9 cellular contexts compared by ENCODE assay signal in genomic region chr9:110125763-110126351, GRCh38.
DNase-seq lines count a peak whose midpoint lies in the region; ATAC-seq and TF ChIP-seq lines count a peak whose summit lies in the region.
"Had no signal": no experiment of that assay in that cellular context is flagged by ENCODE, and none has a peak within 500 bp of the region (broad histone marks: within the 10 kb centered on the region; RNA-seq: fewer than 3 reads in every experiment).

No MANE protein-coding gene starts in this region.

- H3K4me1 ChIP-seq in cardiac muscle cell (ENCODE audit: low read depth) (peaks cover 72% of the 10 kb centered on the region), vagina (peaks cover 58% of the 10 kb centered on the region)

- no peaks in the 10 kb centered on the region for H3K27me3 ChIP-seq in cardiac muscle cell
- H3K27me3 ChIP-seq in vagina, result no peaks in the 10 kb centered on the region

- DNase-seq in cardiac muscle cell (ENCODE audit: low read depth in 1 of 2, low spot score in 1 of 2) (no peak), cardiac septum (ENCODE audit: low spot score) (no peak), cardiac fibroblast (ENCODE audit: low read depth in 2 of 2) (no peak), myocyte (ENCODE audit: low read depth) (peak; percentile 61), vagina (ENCODE audit: extremely low spot score in 2 of 2) (no peak), HuH-7.5 (ENCODE audit: low spot score) (no peak), mesenteric fat pad (ENCODE audit: low spot score) (no peak)

- intact Hi-C loops in cardiac septum (cut with DNase I), result loop anchor here (5.0 kb wide), 3 partner anchors 54 to 214 kb away; no protein-coding TSS in a partner anchor
- intact Hi-C loops in vagina (cut with DNase I), result loop anchor here (5.0 kb wide), 1 partner anchor 79 kb away; no protein-coding TSS in a partner anchor

- H3K36me3 ChIP-seq in cardiac muscle cell (no peaks in the 10 kb centered on the region), vagina (no peaks in the 10 kb centered on the region)

- H3K9me3 ChIP-seq in cardiac muscle cell (ENCODE audit: low read depth) (no peaks in the 10 kb centered on the region), vagina (no peaks in the 10 kb centered on the region)

- TF ChIP-seq POLR2A in vagina (IDR thresholded peaks at IDR 0.05), result no peak

- no peak for TF ChIP-seq CTCF in cardiac muscle cell (IDR thresholded peaks at IDR 0.05; ENCODE audit: low read depth, low read length)
- TF ChIP-seq CTCF in cardiac fibroblast (IDR thresholded peaks at IDR 0.05; ENCODE audit: low read depth, low read length), result no peak
- TF ChIP-seq CTCF in vagina (IDR thresholded peaks at IDR 0.05), result no peak

- H3K4me3 ChIP-seq in cardiac muscle cell, result peak overlapping the region; percentile 16
- H3K4me3 ChIP-seq in cardiac fibroblast (replicated peaks in 1 of 2; ENCODE audit: low read depth in 2 of 2, low read length in 2 of 2), result peak overlapping the region; percentile 40 to 41
- peak overlapping the region; percentile 18 to 33 for H3K4me3 ChIP-seq in vagina

- ATAC-seq in HG03139 (IDR thresholded peaks at IDR 0.05; ENCODE audit: unreplicated experiment), result no peak
- ATAC-seq: activated CD4-positive, CD25-positive, alpha-beta regulatory T cell treated with anti-CD3 and anti-CD28 coated beads, Interleukin-2, amount 50 U/mL, for 24 hours had no signal

- peak overlapping the region; percentile 96 for H3K27ac ChIP-seq in cardiac muscle cell
- peak overlapping the region; percentile 84 for H3K27ac ChIP-seq in vagina
